8 cellular contexts compared by ENCODE assay signal in the genomic region with DNA sequence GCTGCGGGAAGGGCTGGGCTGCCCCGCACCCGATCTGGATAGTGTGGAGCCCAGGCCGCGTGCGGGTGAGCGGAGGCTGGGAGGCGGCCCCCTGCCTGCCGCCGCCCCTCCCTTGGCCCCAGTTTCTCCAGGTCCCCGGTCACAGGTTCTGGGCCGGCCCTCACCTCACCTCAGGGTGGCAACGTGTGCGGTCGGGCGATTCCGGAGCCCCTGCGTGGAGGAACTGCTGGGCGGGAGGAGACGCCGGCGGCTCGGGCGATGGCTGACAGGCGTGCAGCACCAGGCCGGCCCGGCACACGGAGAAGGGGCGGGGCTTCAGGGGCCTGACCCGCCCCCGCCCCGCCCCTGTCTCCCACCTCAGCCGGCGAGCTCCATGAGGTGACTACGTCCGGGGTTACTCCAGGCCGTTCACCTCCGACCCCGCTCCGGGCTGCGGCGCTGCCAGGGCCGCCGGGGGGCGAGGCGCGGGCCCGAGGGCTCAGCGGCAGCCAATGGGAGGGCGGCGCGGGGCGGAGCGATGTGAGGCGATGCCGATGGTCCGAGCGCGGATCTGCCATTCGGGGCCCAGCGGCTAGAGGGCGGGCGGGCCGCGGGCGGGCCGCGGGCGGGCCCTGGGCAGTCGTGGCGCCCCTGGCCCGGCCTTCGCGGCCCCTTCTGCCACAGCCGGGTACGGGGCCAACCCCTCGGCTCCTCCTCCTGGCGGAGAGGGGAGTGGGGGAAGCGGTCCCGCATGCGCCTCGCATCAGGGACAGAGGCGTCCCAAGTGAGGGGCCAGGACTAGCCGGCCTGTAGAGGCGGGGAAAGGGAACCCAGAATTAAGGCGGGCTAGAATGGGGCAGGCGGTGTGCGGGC. TPM values are rescaled to one million over a fixed set of nuclear protein-coding genes. Genes with fewer than 3 reads are reported as not detected.
DNase-seq lines count a peak whose midpoint lies in the region; ATAC-seq and TF ChIP-seq lines count a peak whose summit lies in the region.

No MANE protein-coding gene starts in this region.

- H3K4me2 ChIP-seq in MM.1S (ENCODE audit: low read depth, low read length): peak overlapping the region; percentile 92

- H3K4me1 ChIP-seq in MM.1S (ENCODE audit: low read length) (0 out of 2 replicates have a peak, but pooled peaks cover 5% of the 10 kb centered on the region), gastroesophageal sphincter (peaks cover 0 to 31% (median 7%) of the 10 kb centered on the region in 3 donors)

- TF ChIP-seq POLR2A in gastroesophageal sphincter (IDR thresholded peaks at IDR 0.05): peak; percentile 74 to 80

- H3K27me3 ChIP-seq in MM.1S (replicated peaks; ENCODE audit: insufficient read depth, low read length) (no peaks in the 10 kb centered on the region), gastroesophageal sphincter (no peaks in the 10 kb centered on the region)

- no peaks in the 10 kb centered on the region for H3K36me3 ChIP-seq in MM.1S (replicated peaks; ENCODE audit: insufficient read depth, low read length)
- H3K36me3 ChIP-seq in gastroesophageal sphincter: no peaks in the 10 kb centered on the region

- TF ChIP-seq EP300 in gastroesophageal sphincter (IDR thresholded peaks at IDR 0.05): no peak

- no peaks in the 10 kb centered on the region for H4K20me1 ChIP-seq in MM.1S (ENCODE audit: insufficient read depth, low read length)

- H3K9me2 ChIP-seq in MM.1S (replicated peaks; ENCODE audit: insufficient read depth, low read length): no peaks in the 10 kb centered on the region

- peak; percentile 64 for DNase-seq in GM04503 (ENCODE audit: low read depth)
- peak; percentile 97 for DNase-seq in HCEC 1CT
- peak; percentile 97 for DNase-seq in MM.1S
- peak; percentile 85 for DNase-seq in SIG-M5 treated with dmso at 0.1 percent for 504 hours (lab: John Stamatoyannopoulos, UW; ENCODE audit: unreplicated experiment)
- DNase-seq in activated naive CD4-positive, alpha-beta T cell treated with Interleukin-2 at 50 U/mL for 16 hours: peak; percentile 91
- DNase-seq in non-pigmented ciliary epithelial cell (ENCODE audit: low read depth): peak; percentile 26
- DNase-seq in superior temporal gyrus (ENCODE audit: extremely low spot score): peak; percentile 92

- H3K79me2 ChIP-seq in MM.1S (ENCODE audit: low read length): peaks cover 38% of the 10 kb centered on the region

- H3K9ac ChIP-seq in MM.1S (ENCODE audit: low read length): peak overlapping the region; percentile 84

- H3F3A ChIP-seq in MM.1S (ENCODE audit: insufficient read depth, low read length): peaks cover 5% of the 10 kb centered on the region; the same call in 1 of the 2 replicates

- ATAC-seq in gastroesophageal sphincter: peak; percentile 98

- no peaks in the 10 kb centered on the region for H3K9me3 ChIP-seq in MM.1S (replicated peaks; ENCODE audit: insufficient read depth, low read length)
- no peaks in the 10 kb centered on the region for H3K9me3 ChIP-seq in gastroesophageal sphincter

- no CpG with 5 or more reads among the region's 88 CpGs for WGBS in gastroesophageal sphincter (ENCODE audit: low coverage in 1 of 2), 2 donors

- peak overlapping the region; percentile 93 for H2AFZ ChIP-seq in MM.1S (ENCODE audit: low read length)

- TF ChIP-seq CTCF in MM.1S (IDR thresholded peaks at IDR 0.05; ENCODE audit: low read length): peak; percentile 5; the same call in 1 of the 2 replicates
- peak in 3 of 4 experiments; percentile 48 to 60 (median 53) for TF ChIP-seq CTCF in gastroesophageal sphincter (IDR thresholded peaks at IDR 0.05)

- H3K4me3 ChIP-seq in MM.1S (ENCODE audit: low read length) (peak overlapping the region; percentile 78), gastroesophageal sphincter (peak overlapping the region; percentile 49 to 88)

- H3K27ac ChIP-seq in MM.1S (ENCODE audit: low read length): peak overlapping the region; percentile 25; the same call in 1 of the 2 replicates
- H3K27ac ChIP-seq in gastroesophageal sphincter: peak overlapping the region; percentile 89 to 93 (median 90)

RNA-seq across cellular contexts. Expression of a gene that starts 16.7 kb away (rescaled TPM):
- not detected for total RNA-seq in gastroesophageal sphincter

RNA-seq across cellular contexts. Expression of a gene that starts 47.6 kb away (rescaled TPM):
- total RNA-seq in gastroesophageal sphincter: 10 to 100 TPM; 40.5 to 64.1 (median 51.8) TPM

RNA-seq across cellular contexts. Expression of a gene that starts 47.6 kb away (rescaled TPM):
- 10 to 100 TPM; 17.5 to 21.5 (median 18.5) TPM for total RNA-seq in gastroesophageal sphincter

Comparison
In these comparisons a context has a peak if more than half of its experiments do, and no peak if none do; other contexts are left out.
1. Peak in every context shown above with its lines: DNase-seq, ATAC-seq, H3K4me3 ChIP-seq and H3K27ac ChIP-seq.
2. DNase-seq: peak in every context shown above with its lines; median percentile 97 in HCEC 1CT; 97 in MM.1S; 92 in superior temporal gyrus; 91 in activated naive CD4-positive, alpha-beta T cell treated with Interleukin-2 at 50 U/mL for 16 hours; 85 in SIG-M5 treated with dmso at 0.1 percent for 504 hours; 64 in GM04503; 26 in non-pigmented ciliary epithelial cell.